In the genomic region with DNA sequence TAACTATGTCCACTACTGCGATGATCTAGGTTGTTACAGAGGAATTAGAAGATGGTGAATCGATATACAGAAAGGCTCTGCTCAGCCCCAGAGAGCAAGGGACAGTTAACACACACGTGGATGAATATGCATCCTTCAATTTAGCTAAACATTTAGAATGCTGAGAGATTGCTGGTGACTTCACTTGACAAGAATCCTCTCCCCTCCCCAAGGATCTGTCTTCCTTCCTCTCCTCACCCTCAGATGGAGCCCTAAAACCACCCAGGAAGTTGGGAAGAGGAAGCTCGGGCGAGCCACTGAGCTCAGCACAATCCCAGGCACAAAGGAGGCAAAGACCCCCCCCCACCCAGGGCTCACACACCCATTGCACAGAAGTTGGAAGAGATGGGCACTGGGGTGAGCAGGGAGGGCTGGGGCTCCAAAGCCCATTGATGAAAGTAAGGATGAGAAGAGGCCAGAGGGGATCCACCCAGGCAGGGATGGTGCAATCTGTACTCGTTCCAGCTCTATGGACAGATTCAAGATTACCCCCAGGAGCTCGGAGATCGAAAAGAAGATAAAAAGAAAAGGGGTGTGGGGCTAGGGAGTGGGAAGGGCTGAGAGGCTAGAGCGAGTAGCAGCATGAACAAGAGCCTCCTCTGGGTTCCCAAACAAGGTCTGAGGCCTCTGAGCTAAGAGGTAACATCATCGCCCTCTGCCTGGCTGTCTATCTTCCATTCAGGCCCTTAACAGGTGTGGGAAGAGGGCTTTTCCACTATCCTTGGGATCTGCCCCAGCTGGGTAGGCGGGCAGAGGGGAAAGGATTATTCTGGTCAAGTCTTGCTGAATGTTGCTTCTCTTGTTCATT, we compare ENCODE assay signal across 8 cellular contexts. TPM values are rescaled to one million over a fixed set of nuclear protein-coding genes. Genes with fewer than 3 reads are reported as not detected.
A peak's percentile ranks its signal among the peaks of the same experiment; 100 is the strongest.
DNase-seq lines count a peak whose midpoint lies in the region; ATAC-seq and TF ChIP-seq lines count a peak whose summit lies in the region.

No MANE protein-coding gene starts in this region.

- peak overlapping the region; percentile 31 for H2BK12ac ChIP-seq in trophoblast cell (ENCODE audit: low read length)

- intact Hi-C loops in HCT116 (cut with micrococcal nuclease), result loop anchor here (2.0 to 10.0 kb wide), 3 partner anchors 40 to 123 kb away; a partner anchor contains a TSS

- ATAC-seq in HCT116 (no peak), HG03196 (IDR thresholded peaks at IDR 0.05; ENCODE audit: unreplicated experiment) (no peak)

- no peak for TF ChIP-seq RAD21 in HCT116 (IDR thresholded peaks at IDR 0.05; ENCODE audit: low read depth)

- BruUV-seq in HCT116 (replicated peaks; lab: Mats Ljungman, UMichigan), result TSS peak; percentile 72

- H3K4me3 ChIP-seq in AG09309 (ENCODE audit: control insufficient read depth, low read depth, low read length) (peak overlapping the region; percentile 73), HCT116 (replicated peaks in 1 of 2; ENCODE audit: low read depth in 1 of 2, low read length in 2 of 2) (peak overlapping the region; percentile 69), WI38 (ENCODE audit: low read depth, low read length) (peak overlapping the region; percentile 77), fibroblast of mammary gland (ENCODE audit: control insufficient read depth, low read depth, low read length) (peak overlapping the region; percentile 77), trophoblast cell (ENCODE audit: low read depth, low read length) (peak overlapping the region; percentile 94)

- no peak for TF ChIP-seq POLR2A in HCT116 (IDR thresholded peaks at IDR 0.05; ENCODE audit: borderline replicate concordance, extremely low read depth, insufficient read depth, insufficient read length)

- RAD21 ChIA-PET in HCT116 (lab: Charles Lee; ENCODE audit: low non-redundant PET in 1 of 2, low total read pairs in 2 of 2, uncharacterized antibody in 2 of 2, unreplicated experiment in 2 of 2), result no interaction called here

- H3K36me3 ChIP-seq in HCT116 (ENCODE audit: control insufficient read depth in 1 of 2, insufficient read depth in 2 of 2, low read length in 2 of 2) (peaks cover 4 to 5% of the 10 kb centered on the region in 2 experiments; a peak in 3 of 4 replicates), trophoblast cell (ENCODE audit: control insufficient read depth in 1 of 2, insufficient read depth in 2 of 2, low read length in 2 of 2) (peaks cover 20 to 23% of the 10 kb centered on the region in 2 experiments)

- H3K79me2 ChIP-seq in HCT116 (ENCODE audit: insufficient read depth, low read length), result peaks cover 36% of the 10 kb centered on the region
- peaks cover 8% of the 10 kb centered on the region for H3K79me2 ChIP-seq in trophoblast cell (ENCODE audit: control insufficient read depth, insufficient read depth, low read length, poor library complexity)

- H2AK5ac ChIP-seq in trophoblast cell (ENCODE audit: low read length), result peak overlapping the region; percentile 66

- H3K23ac ChIP-seq in trophoblast cell (ENCODE audit: low read length), result no peak overlapping the region

- peak overlapping the region; percentile 87 for H3K4me2 ChIP-seq in HCT116 (ENCODE audit: low read length)
- peak overlapping the region; percentile 56 for H3K4me2 ChIP-seq in trophoblast cell (ENCODE audit: low read length)

- CTCF ChIA-PET in HCT116 (lab: Charles Lee), result no interaction called here

- no peaks in the 10 kb centered on the region for H4K20me1 ChIP-seq in HCT116 (ENCODE audit: insufficient read depth)

- no peaks in the 10 kb centered on the region for H3K9me2 ChIP-seq in HCT116 (ENCODE audit: insufficient read depth)

- peaks cover 20% of the 10 kb centered on the region for H3K79me1 ChIP-seq in trophoblast cell (ENCODE audit: low read length)

- peak overlapping the region; percentile 98 for H3K4ac ChIP-seq in trophoblast cell (ENCODE audit: low read depth, low read length)

- TF ChIP-seq CTCF in AG09309 (IDR thresholded peaks at IDR 0.05; ENCODE audit: control insufficient read depth, insufficient read depth, low read depth, low read length, missing control alignments) (no peak), HCT116 (IDR thresholded peaks at IDR 0.05 in 2 of 3, conservative IDR thresholded peaks at IDR 0.05 in 1 of 3; ENCODE audit: borderline replicate concordance in 1 of 3, insufficient read depth in 1 of 3, low read depth in 2 of 3, low read length in 2 of 3) (no peak), WI38 (IDR thresholded peaks at IDR 0.05; ENCODE audit: low read depth, low read length) (no peak), fibroblast of mammary gland (conservative IDR thresholded peaks at IDR 0.05; ENCODE audit: control insufficient read depth, insufficient read depth, low read depth, low read length) (no peak)

- peak; percentile 25 for DNase-seq in AG09309 (ENCODE audit: low read depth)
- DNase-seq in HCT116 (ENCODE audit: low read depth, low spot score), result no peak
- peak; percentile 68 for DNase-seq in fibroblast of mammary gland (ENCODE audit: low read depth)
- peak; percentile 25 to 39 for DNase-seq in trophoblast cell
- DNase-seq in NCI-H1694 (lab: John Stamatoyannopoulos, UW), result no peak
- no peak for DNase-seq in activated CD4-positive, alpha-beta T cell treated with anti-CD3 and anti-CD28 coated beads for 1 hour

- peak overlapping the region; percentile 36 for H4K12ac ChIP-seq in trophoblast cell (ENCODE audit: low read depth, low read length)

- H3K27ac ChIP-seq in HCT116 (ENCODE audit: low read depth, low read length) (peak overlapping the region; percentile 94), trophoblast cell (ENCODE audit: low read depth, low read length) (peak overlapping the region; percentile 94)

- H4K91ac ChIP-seq in trophoblast cell (ENCODE audit: low read depth, low read length), result no peak overlapping the region

- WGBS in trophoblast cell (ENCODE audit: extremely low coverage, insufficient coverage, insufficient read length), result no CpG with 5 or more reads among the region's 11 CpGs

- peaks cover 23 to 34% of the 10 kb centered on the region in 2 experiments for H3K4me1 ChIP-seq in HCT116 (ENCODE audit: control insufficient read depth in 1 of 2, insufficient read depth in 2 of 2, low read length in 2 of 2)
- peaks cover 7 to 14% of the 10 kb centered on the region in 2 experiments for H3K4me1 ChIP-seq in trophoblast cell (ENCODE audit: control insufficient read depth in 1 of 2, insufficient read depth in 2 of 2, low read length in 2 of 2)

- H3K9ac ChIP-seq in HCT116 (ENCODE audit: low read length), result peak overlapping the region; percentile 88
- peak overlapping the region; percentile 94 for H3K9ac ChIP-seq in trophoblast cell (ENCODE audit: low read length)

- H2AFZ ChIP-seq in HCT116 (ENCODE audit: low read depth, low read length, poor library complexity, severe bottlenecking), result no peak overlapping the region
- H2AFZ ChIP-seq in trophoblast cell (ENCODE audit: insufficient read depth, low read length, poor library complexity), result no peak overlapping the region

- H3K18ac ChIP-seq in trophoblast cell (ENCODE audit: low read length), result peak overlapping the region; percentile 93

- H3K9me3 ChIP-seq in HCT116 (ENCODE audit: control insufficient read depth in 1 of 2, insufficient read depth in 1 of 2, low read depth in 1 of 2, low read length in 2 of 2), result no peaks in the 10 kb centered on the region
- no peaks in the 10 kb centered on the region for H3K9me3 ChIP-seq in trophoblast cell (ENCODE audit: insufficient read depth, low read depth, low read length)

- H3K27me3 ChIP-seq in HCT116 (ENCODE audit: insufficient read depth, low read length), result no peaks in the 10 kb centered on the region
- H3K27me3 ChIP-seq in trophoblast cell (ENCODE audit: insufficient read depth, low read length), result no peaks in the 10 kb centered on the region

- POLR2A ChIA-PET in HCT116 (lab: Charles Lee), result interaction anchor here (1.0 kb wide), 1 partner anchor 40 kb away, joined by 4 read pairs; a partner anchor contains a TSS

- no peak overlapping the region for H2BK120ac ChIP-seq in trophoblast cell (ENCODE audit: insufficient read depth, low read length, poor library complexity)

- H4K8ac ChIP-seq in trophoblast cell (ENCODE audit: low read depth, low read length), result no peak overlapping the region

- peak overlapping the region; percentile 62 for H3K14ac ChIP-seq in trophoblast cell (ENCODE audit: low read length)

- H2BK5ac ChIP-seq in trophoblast cell (ENCODE audit: low read depth, low read length, poor library complexity), result peak overlapping the region; percentile 22

TF ChIP-seq in HCT116, 20 proteins besides CTCF, POLR2A, EP300 and RAD21:
- TF ChIP-seq, protein P1, sequence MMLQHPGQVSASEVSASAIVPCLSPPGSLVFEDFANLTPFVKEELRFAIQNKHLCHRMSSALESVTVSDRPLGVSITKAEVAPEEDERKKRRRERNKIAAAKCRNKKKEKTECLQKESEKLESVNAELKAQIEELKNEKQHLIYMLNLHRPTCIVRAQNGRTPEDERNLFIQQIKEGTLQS (IDR thresholded peaks at IDR 0.05), result no peak
- no peak for TF ChIP-seq EZH2phosphoT487 (IDR thresholded peaks at IDR 0.05; ENCODE audit: borderline replicate concordance)

RNA-seq across cellular contexts. Expression of a gene that starts 1.3 kb away (rescaled TPM):
- total RNA-seq in HCT116 (2021; ENCODE audit: unreplicated experiment), result 17.1 TPM
- 21.1 and 24.9 TPM in 2 replicates for polyA plus RNA-seq in HCT116 (2012)
- polyA plus RNA-seq in trophoblast cell (2013), result 25.5 and 26.5 TPM in 2 replicates

RNA-seq across cellular contexts. Expression of a gene that starts 16.9 kb away (rescaled TPM):
- 13.5 TPM for total RNA-seq in HCT116 (2021; ENCODE audit: unreplicated experiment)
- 8.9 and 9.0 TPM in 2 replicates for polyA plus RNA-seq in HCT116 (2012)
- polyA plus RNA-seq in trophoblast cell (2013), result 15.3 and 15.8 TPM in 2 replicates

RNA-seq across cellular contexts. Expression of a gene that starts 31.9 kb away (rescaled TPM):
- 18.8 TPM for total RNA-seq in HCT116 (2021; ENCODE audit: unreplicated experiment)
- 21.7 and 26.3 TPM in 2 replicates for polyA plus RNA-seq in HCT116 (2012)
- polyA plus RNA-seq in trophoblast cell (2013), result 45.4 and 45.7 TPM in 2 replicates

RNA-seq across cellular contexts. Expression of a gene that starts 37.8 kb away (rescaled TPM):
- total RNA-seq in HCT116 (2021; ENCODE audit: unreplicated experiment), result 41.7 TPM
- 54.2 and 54.4 TPM in 2 replicates for polyA plus RNA-seq in HCT116 (2012)
- 39.0 and 40.1 TPM in 2 replicates for polyA plus RNA-seq in trophoblast cell (2013)

RNA-seq across cellular contexts. Expression of a gene that starts 39.8 kb away (rescaled TPM):
- 39.4 TPM for total RNA-seq in HCT116 (2021; ENCODE audit: unreplicated experiment)
- polyA plus RNA-seq in HCT116 (2012), result 35.3 and 36.6 TPM in 2 replicates
- polyA plus RNA-seq in trophoblast cell (2013), result 13.3 and 14.0 TPM in 2 replicates

Comparison
In these comparisons a context has a peak if more than half of its experiments do, and no peak if none do; other contexts are left out.
1. DNase-seq: peak in AG09309 (single experiment), fibroblast of mammary gland (single experiment) and trophoblast cell (2 of 2); none in HCT116 (single experiment), NCI-H1694 (single experiment) and activated CD4-positive, alpha-beta T cell treated with anti-CD3 and anti-CD28 coated beads for 1 hour (single experiment).
2. Peak in every context shown above with its lines, with median percentiles within 50 percentile points of each other: H3K4me3 ChIP-seq.